In the genomic region with DNA sequence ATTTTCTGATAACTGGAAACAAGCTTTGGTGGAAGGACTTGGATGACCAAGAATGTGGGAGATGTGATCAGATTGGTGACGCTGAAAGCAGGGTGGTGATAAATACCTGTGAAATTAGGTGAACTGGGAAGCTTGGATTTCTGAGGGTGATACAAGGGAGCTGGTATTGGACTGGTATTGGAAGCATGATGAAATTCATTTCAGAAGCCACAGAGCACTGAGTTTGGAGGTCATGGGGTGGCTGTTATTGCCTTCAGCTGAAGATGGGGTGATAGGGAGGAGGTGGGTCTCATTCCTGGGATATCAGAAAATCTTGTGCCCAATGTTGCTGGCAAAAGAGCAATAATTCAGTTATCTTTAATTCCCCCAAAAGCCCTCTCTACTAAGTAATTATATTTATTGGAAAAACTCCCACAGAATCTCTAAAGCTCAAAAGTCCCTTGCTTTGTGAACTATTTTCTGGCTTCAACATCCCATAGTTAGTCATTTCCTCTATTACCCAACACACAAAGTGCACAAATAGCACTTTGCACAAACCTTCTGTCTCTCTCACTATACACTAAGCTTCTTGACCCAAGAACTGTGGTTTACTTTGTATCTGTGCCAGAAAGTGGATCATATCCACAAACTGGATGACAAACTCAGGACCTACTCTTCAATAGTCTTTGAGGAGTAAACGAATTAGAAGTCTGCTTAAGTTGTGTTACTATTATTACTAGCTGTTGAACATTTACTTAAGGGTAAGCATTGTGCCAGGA, we compare ENCODE assay signal across 9 cellular contexts. TPM values are rescaled to one million over a fixed set of nuclear protein-coding genes. Genes with fewer than 3 reads are reported as not detected.
DNase-seq lines count a peak whose midpoint lies in the region; ATAC-seq lines count a peak whose summit lies in the region.
"Had no signal": no experiment of that assay in that cellular context is flagged by ENCODE, and none has a peak within 500 bp of the region (broad histone marks: within the 10 kb centered on the region; RNA-seq: fewer than 3 reads in every experiment).

No MANE protein-coding gene starts in this region.

- H3K27ac Mint-ChIP-seq in activated naive CD4-positive, alpha-beta T cell treated with anti-CD3 and anti-CD28 coated beads, Interleukin-2, amount 50 U/mL, for 24 hours: peak overlapping the region; percentile 78
- no peak overlapping the region for H3K27ac Mint-ChIP-seq in activated T-helper 17 cell treated with anti-CD3 and anti-CD28 coated beads, Interleukin-2, amount 50 U/mL, for 72 hours

- H3K36me3 Mint-ChIP-seq in activated naive CD4-positive, alpha-beta T cell treated with anti-CD3 and anti-CD28 coated beads, Interleukin-2, amount 50 U/mL, for 24 hours: peaks cover 4% of the 10 kb centered on the region
- no peaks in the 10 kb centered on the region for H3K36me3 Mint-ChIP-seq in activated T-helper 17 cell treated with anti-CD3 and anti-CD28 coated beads, Interleukin-2, amount 50 U/mL, for 72 hours (ENCODE audit: low read depth)

- intact Hi-C loops in left cardiac atrium (cut with DNase I): loop anchor here in 1 of 2 donors (5.0 to 10.0 kb wide), 3 partner anchors 103 to 590 kb away; no protein-coding TSS in a partner anchor

- no peaks in the 10 kb centered on the region for H3K9me3 Mint-ChIP-seq in activated naive CD4-positive, alpha-beta T cell treated with anti-CD3 and anti-CD28 coated beads, Interleukin-2, amount 50 U/mL, for 24 hours
- H3K9me3 Mint-ChIP-seq in activated T-helper 17 cell treated with anti-CD3 and anti-CD28 coated beads, Interleukin-2, amount 50 U/mL, for 72 hours: peaks cover 5% of the 10 kb centered on the region

- H3K4me3 Mint-ChIP-seq in activated naive CD4-positive, alpha-beta T cell treated with anti-CD3 and anti-CD28 coated beads, Interleukin-2, amount 50 U/mL, for 24 hours: no peak overlapping the region
- H3K4me3 Mint-ChIP-seq in activated T-helper 17 cell treated with anti-CD3 and anti-CD28 coated beads, Interleukin-2, amount 50 U/mL, for 72 hours: no peak overlapping the region

- no peaks in the 10 kb centered on the region for H3K27me3 Mint-ChIP-seq in activated naive CD4-positive, alpha-beta T cell treated with anti-CD3 and anti-CD28 coated beads, Interleukin-2, amount 50 U/mL, for 24 hours
- H3K27me3 Mint-ChIP-seq in activated T-helper 17 cell treated with anti-CD3 and anti-CD28 coated beads, Interleukin-2, amount 50 U/mL, for 72 hours: peaks cover 5% of the 10 kb centered on the region

- ATAC-seq in activated T-helper 17 cell treated with anti-CD3 and anti-CD28 coated beads, Interleukin-2, amount 50 U/mL, for 72 hours (replicated peaks): peak; percentile 86
- ATAC-seq in left cardiac atrium (peak; percentile 50 to 94), GM18861 (IDR thresholded peaks at IDR 0.05; ENCODE audit: unreplicated experiment) (no peak)

- H3K27ac ChIP-seq in temporal lobe (ENCODE audit: low read depth, low read length): peak overlapping the region; percentile 37
- H3K27ac ChIP-seq: C4-2B had no signal

- peaks cover 35% of the 10 kb centered on the region for H3K4me1 Mint-ChIP-seq in activated naive CD4-positive, alpha-beta T cell treated with anti-CD3 and anti-CD28 coated beads, Interleukin-2, amount 50 U/mL, for 24 hours
- peaks cover 6% of the 10 kb centered on the region for H3K4me1 Mint-ChIP-seq in activated T-helper 17 cell treated with anti-CD3 and anti-CD28 coated beads, Interleukin-2, amount 50 U/mL, for 72 hours

- no peak for DNase-seq in activated naive CD4-positive, alpha-beta T cell (lab: John Stamatoyannopoulos, UW)
- DNase-seq in left cardiac atrium (no peak), NCI-H2196 (lab: John Stamatoyannopoulos, UW; ENCODE audit: unreplicated experiment) (no peak), NCI-H1048 (lab: John Stamatoyannopoulos, UW) (no peak)

RNA-seq across cellular contexts. Expression of a gene that starts 23.1 kb away (rescaled TPM):
- 10 to 100 TPM; 41.5 to 42.4 TPM for total RNA-seq in activated T-helper 17 cell treated with anti-CD3 and anti-CD28 coated beads, Interleukin-2, amount 50 U/mL, for 72 hours
- total RNA-seq in left cardiac atrium: 100 to 1,000 TPM; 133 to 136 TPM
- total RNA-seq in temporal lobe: 57.3 TPM
